Comparison of ENCODE assay signal across 20 cellular contexts in the genomic region with DNA sequence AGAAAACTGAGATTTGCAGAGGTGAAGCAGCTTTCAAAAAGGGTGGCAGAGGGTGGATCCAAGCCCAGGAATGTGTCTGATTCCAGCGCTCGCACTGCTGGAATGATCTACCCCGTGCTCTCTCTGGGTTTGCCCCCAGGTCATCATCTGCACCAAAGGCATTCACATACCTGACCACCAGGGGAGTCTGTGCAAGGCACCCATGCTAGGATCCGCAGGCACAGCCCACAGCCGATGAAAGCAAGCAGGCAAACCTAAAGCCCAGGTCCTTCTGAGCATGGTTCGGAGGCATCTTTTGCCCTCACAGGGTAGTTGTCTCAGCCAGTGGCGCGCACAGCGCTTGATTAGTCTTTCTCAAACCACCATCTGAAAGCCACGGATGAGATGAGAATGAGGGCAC. TPM values are rescaled to one million over a fixed set of nuclear protein-coding genes. Genes with fewer than 3 reads are reported as not detected.
DNase-seq lines count a peak whose midpoint lies in the region; ATAC-seq and TF ChIP-seq lines count a peak whose summit lies in the region.
"Had no signal": no experiment of that assay in that cellular context is flagged by ENCODE, and none has a peak within 500 bp of the region (broad histone marks: within the 10 kb centered on the region; RNA-seq: fewer than 3 reads in every experiment).

No MANE protein-coding gene starts in this region.

- ATAC-seq in Right ventricle myocardium superior (ENCODE audit: poor library complexity) (no peak), RWPE2 (ENCODE audit: low read depth) (peak; percentile 50; the same call in 2 of the 3 replicates), left cardiac atrium (no peak)
- ATAC-seq in activated naive CD8-positive, alpha-beta T cell treated with anti-CD3 and anti-CD28 coated beads, Interleukin-2, amount 50 U/mL, for 24 hours, result no peak
- ATAC-seq: Panc1 had no signal

- H3K4me3 Mint-ChIP-seq in activated naive CD8-positive, alpha-beta T cell treated with anti-CD3 and anti-CD28 coated beads, Interleukin-2, amount 50 U/mL, for 24 hours, result no peak overlapping the region
- H3K4me3 Mint-ChIP-seq: CD8-positive, alpha-beta memory T cell; nephron progenitor cell had no signal

- H3K27me3 Mint-ChIP-seq in activated naive CD8-positive, alpha-beta T cell treated with anti-CD3 and anti-CD28 coated beads, Interleukin-2, amount 50 U/mL, for 24 hours, result no peaks in the 10 kb centered on the region

- H3K4me1 ChIP-seq in right atrium auricular region (no peaks in the 10 kb centered on the region), RWPE2 (ENCODE audit: insufficient read depth, poor library complexity, severe bottlenecking) (no peaks in the 10 kb centered on the region)
- H3K4me1 ChIP-seq: uterus had no signal

- H3K4me3 ChIP-seq in right atrium auricular region, result no peak overlapping the region
- no peak overlapping the region for H3K4me3 ChIP-seq in RWPE2 (ENCODE audit: severe bottlenecking)
- H3K4me3 ChIP-seq: stomach, uterus had no signal

- H3K4me1 Mint-ChIP-seq in activated naive CD8-positive, alpha-beta T cell treated with anti-CD3 and anti-CD28 coated beads, Interleukin-2, amount 50 U/mL, for 24 hours, result no peaks in the 10 kb centered on the region
- H3K4me1 Mint-ChIP-seq: CD8-positive, alpha-beta memory T cell had no signal

- no peaks in the 10 kb centered on the region for H3K9me3 ChIP-seq in right atrium auricular region
- H3K9me3 ChIP-seq in RWPE2 (ENCODE audit: severe bottlenecking), result no peaks in the 10 kb centered on the region
- H3K9me3 ChIP-seq: stomach, uterus had no signal

- H3K27ac Mint-ChIP-seq in activated naive CD8-positive, alpha-beta T cell treated with anti-CD3 and anti-CD28 coated beads, Interleukin-2, amount 50 U/mL, for 24 hours, result no peak overlapping the region
- H3K27ac Mint-ChIP-seq: activated T-helper 2 cell treated with anti-CD3 and anti-CD28 coated beads, Interferon-gamma antibody, Interleukin-2, Interleukin-4, amounts not matched to agents 10 μg/mL and 5 μg/mL and 100 μg/mL, durations not matched to agents 14 hours and 24 hours and 36 hours; CD8-positive, alpha-beta memory T cell; nephron progenitor cell had no signal

- H3K27ac ChIP-seq in right atrium auricular region, result no peak overlapping the region
- no peak overlapping the region for H3K27ac ChIP-seq in RWPE2 (ENCODE audit: poor library complexity, severe bottlenecking)
- H3K27ac ChIP-seq: stomach, uterus had no signal

- H3K27me3 ChIP-seq in right atrium auricular region (no peaks in the 10 kb centered on the region), RWPE2 (ENCODE audit: insufficient read depth, poor library complexity, severe bottlenecking) (no peaks in the 10 kb centered on the region)
- H3K27me3 ChIP-seq: stomach, uterus had no signal

- no peaks in the 10 kb centered on the region for H3K36me3 Mint-ChIP-seq in activated naive CD8-positive, alpha-beta T cell treated with anti-CD3 and anti-CD28 coated beads, Interleukin-2, amount 50 U/mL, for 24 hours (ENCODE audit: low read depth)
- H3K36me3 Mint-ChIP-seq: CD8-positive, alpha-beta memory T cell had no signal

- H3K9me3 Mint-ChIP-seq in activated naive CD8-positive, alpha-beta T cell treated with anti-CD3 and anti-CD28 coated beads, Interleukin-2, amount 50 U/mL, for 24 hours, result peaks cover 7% of the 10 kb centered on the region
- H3K9me3 Mint-ChIP-seq: nephron progenitor cell had no signal

- DNase-seq in Right ventricle myocardium superior, result peak; percentile 36
- DNase-seq in right atrium auricular region (ENCODE audit: low spot score), result no peak
- DNase-seq in RWPE2 (ENCODE audit: low spot score), result no peak
- peak; percentile 19 for DNase-seq in iPS DF 4.7 (ENCODE audit: extremely low read depth, low spot score)
- no peak for DNase-seq in activated naive CD8-positive, alpha-beta T cell treated with anti-CD3 and anti-CD28 coated beads, Interleukin-2, amount 50 U/mL, for 24 hours
- DNase-seq in NCI-H2171 treated with DMSO at 0.1 percent for 48 hours (lab: John Stamatoyannopoulos, UW), result no peak
- no peak for DNase-seq in left cardiac atrium
- DNase-seq in NOMO-1 treated with dmso at 0.1 percent for 144 hours (lab: John Stamatoyannopoulos, UW; ENCODE audit: unreplicated experiment), result no peak
- DNase-seq: activated CD4-positive, CD25-positive, alpha-beta regulatory T cell; amniotic stem cell; CD8-positive, alpha-beta memory T cell; EL; foreskin fibroblast; NCI-H1694 treated with DMSO at 0.1 percent for 48 hours; nephron progenitor cell; stomach; T-helper 1 cell; uterus had no signal

- H3K36me3 ChIP-seq in right atrium auricular region, result no peaks in the 10 kb centered on the region
- H3K36me3 ChIP-seq in RWPE2 (ENCODE audit: low read depth), result no peaks in the 10 kb centered on the region
- H3K36me3 ChIP-seq: stomach, uterus had no signal

- intact Hi-C loops in Right ventricle myocardium superior (cut with DNase I) (no loop called here), left cardiac atrium (cut with DNase I) (no loop called here)

- TF ChIP-seq CTCF in right atrium auricular region (IDR thresholded peaks at IDR 0.05) (no peak), RWPE2 (IDR thresholded peaks at IDR 0.05; ENCODE audit: poor library complexity, severe bottlenecking) (no peak)

RNA-seq across cellular contexts. Expression of a gene that starts 56.6 kb away (rescaled TPM):
- total RNA-seq in Right ventricle myocardium superior (19.1 TPM), right atrium auricular region (10 to 100 TPM; 16.7 to 30.7 TPM), left cardiac atrium (10 to 100 TPM; 19.2 to 29.5 TPM)
- total RNA-seq: activated T-helper 2 cell treated with anti-CD3 and anti-CD28 coated beads, Interferon-gamma antibody, Interleukin-2, Interleukin-4, amounts not matched to agents 10 μg/mL and 5 μg/mL and 100 μg/mL, durations not matched to agents 14 hours and 24 hours and 36 hours; CD8-positive, alpha-beta memory T cell had no signal

Comparison
In these comparisons a context has a peak if more than half of its experiments do, and no peak if none do; other contexts are left out.
1. DNase-seq: peak in Right ventricle myocardium superior (single experiment) and iPS DF 4.7 (single experiment); none in right atrium auricular region (single experiment), RWPE2 (single experiment), activated naive CD8-positive, alpha-beta T cell treated with anti-CD3 and anti-CD28 coated beads, Interleukin-2, amount 50 U/mL, for 24 hours (single experiment), NCI-H2171 treated with DMSO at 0.1 percent for 48 hours (single experiment), left cardiac atrium (single experiment) and NOMO-1 treated with dmso at 0.1 percent for 144 hours (single experiment).